ENCODE assay signal across 16 cellular contexts in the genomic region with DNA sequence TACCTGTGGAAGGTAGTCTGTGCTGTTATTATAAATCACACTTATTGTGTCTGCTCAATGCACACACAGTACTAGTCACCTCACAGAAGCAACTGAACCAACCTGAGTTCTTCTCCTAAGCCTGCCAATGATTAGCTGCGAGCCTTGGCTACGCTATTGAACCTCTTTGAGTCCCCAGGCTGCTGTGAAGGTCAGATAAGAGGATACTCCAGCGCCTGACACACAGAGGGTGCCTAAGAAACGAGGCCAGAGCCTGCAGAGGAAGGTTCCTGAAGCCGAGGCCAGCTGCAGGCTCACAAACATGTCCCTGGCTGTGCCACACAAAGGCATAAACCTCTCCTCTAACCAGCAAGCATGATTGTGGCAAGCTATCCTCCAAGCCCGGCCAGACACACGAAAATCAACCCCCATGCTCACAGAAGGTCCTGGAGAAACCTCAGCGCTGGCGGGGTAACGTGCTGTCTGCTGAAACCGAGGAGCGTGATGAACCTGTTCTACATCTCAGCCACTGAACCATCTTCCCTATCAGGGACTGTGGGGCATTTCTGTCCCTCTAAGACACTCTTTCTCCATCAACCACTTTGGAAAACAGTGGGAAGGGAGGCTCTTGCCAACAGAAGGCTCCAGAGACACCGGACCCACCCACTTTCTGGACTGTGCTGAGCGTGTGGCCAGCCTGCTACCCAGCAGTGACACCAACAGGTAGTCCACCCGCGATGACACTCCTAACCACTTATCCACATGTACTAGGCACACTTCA. TPM values are rescaled to one million over a fixed set of nuclear protein-coding genes. Genes with fewer than 3 reads are reported as not detected.
DNase-seq lines count a peak whose midpoint lies in the region; ATAC-seq, FAIRE-seq and TF ChIP-seq lines count a peak whose summit lies in the region.
"Had no signal": no experiment of that assay in that cellular context is flagged by ENCODE, and none has a peak within 500 bp of the region (broad histone marks: within the 10 kb centered on the region; RNA-seq: fewer than 3 reads in every experiment).

No MANE protein-coding gene starts in this region.

- no peak overlapping the region for H3K4me2 ChIP-seq in PC-3 (ENCODE audit: low read length)
- peak overlapping the region; percentile 42 for H3K4me2 ChIP-seq in K562 (ENCODE audit: insufficient read depth, low read length)

- ATAC-seq in PC-3 (no peak), K562 (peak; percentile 79), left ventricle myocardium superior (peak; percentile 72), HG03045 (IDR thresholded peaks at IDR 0.05; ENCODE audit: unreplicated experiment) (no peak), HG02678 (IDR thresholded peaks at IDR 0.05; ENCODE audit: unreplicated experiment) (no peak)
- ATAC-seq: gastrocnemius medialis, left lung, T-cell had no signal

- no peak; a peak in 1 of 4 replicates for TF ChIP-seq RAD21 in K562 (CRISPR knock-in tag; conservative IDR thresholded peaks at IDR 0.05 in 1 of 2, IDR thresholded peaks at IDR 0.05 in 1 of 2)

- H3K36me3 ChIP-seq in PC-3 (ENCODE audit: low read depth, low read length) (peaks cover 32% of the 10 kb centered on the region), K562 (ENCODE audit: control insufficient read depth, insufficient read depth, low read length) (peaks cover 31% of the 10 kb centered on the region; the same call in 2 of the 3 replicates), stomach (peaks cover 0 to 32% (median 28%) of the 10 kb centered on the region in 4 donors)
- H3K36me3 ChIP-seq: gastrocnemius medialis had no signal

- no peak overlapping the region for H3K4me3 ChIP-seq in PC-3 (ENCODE audit: low read length)
- H3K4me3 ChIP-seq in K562 = no peak overlapping the region
- no peak overlapping the region for H3K4me3 ChIP-seq in stomach
- H3K4me3 ChIP-seq: coronary artery, gastrocnemius medialis, left lung had no signal

- H3K27ac ChIP-seq in PC-3 (ENCODE audit: low read length) (peak overlapping the region; percentile 100), K562 (ENCODE audit: extremely low read depth, low read depth, low read length) (no peak overlapping the region), stomach (peak overlapping the region in 1 of 5 donors; percentile 11)
- H3K27ac ChIP-seq: coronary artery, gastrocnemius medialis, left lung had no signal

- no TSS peak for BruUV-seq in PC-3 (replicated peaks; lab: Mats Ljungman, UMichigan)
- BruUV-seq in K562 (replicated peaks; lab: Mats Ljungman, UMichigan) = no TSS peak

- WGBS in K562 (ENCODE audit: insufficient coverage, low coverage, missing lambda C conversion rate) = 26% methylated on average over 16 of the region's 16 CpGs
- WGBS in stomach, 5 donors = 58 to 79% (median 70%) methylated on average over 13 to 16 of the region's 16 CpGs

- H3K9ac ChIP-seq in PC-3 (ENCODE audit: low read length) = 0 out of 2 replicates have a peak overlapping the region, but pooled peaks have one; percentile 19
- H3K9ac ChIP-seq in K562 (ENCODE audit: insufficient read depth in 1 of 2, low read depth in 2 of 2, low read length in 2 of 2) = peak overlapping the region in 1 of 2 experiments; percentile 77; a peak in 1 of 4 replicates

- H3K9me3 ChIP-seq in PC-3 (ENCODE audit: low read length) (no peaks in the 10 kb centered on the region), K562 (replicated peaks; ENCODE audit: control insufficient read depth, insufficient read depth, low read depth, low read length) (no peaks in the 10 kb centered on the region), stomach (no peaks in the 10 kb centered on the region)
- H3K9me3 ChIP-seq: gastrocnemius medialis, left lung had no signal

- TF ChIP-seq CTCF in PC-3 (conservative IDR thresholded peaks at IDR 0.05; ENCODE audit: low read depth, low read length) = peak; percentile 27; the same call in 1 of the 2 replicates
- peak; percentile 11 to 19 (median 15); a peak in 3 of 6 replicates for TF ChIP-seq CTCF in K562 (IDR thresholded peaks at IDR 0.05 in 2 of 3, conservative IDR thresholded peaks at IDR 0.05 in 1 of 3; ENCODE audit: insufficient read depth in 2 of 3, low read depth in 1 of 3, low read length in 3 of 3)
- no peak for TF ChIP-seq CTCF in stomach (IDR thresholded peaks at IDR 0.05)

- intact Hi-C loops in PC-3 (cut with micrococcal nuclease) = no loop called here
- intact Hi-C loops in K562 (cut with micrococcal nuclease) = no loop called here
- intact Hi-C loops in left ventricle myocardium superior (cut with micrococcal nuclease) = no loop called here
- intact Hi-C loops in stomach (cut with DNase I; ENCODE audit: low total_unique reads) = no loop called here

- in situ Hi-C loops in K562 (cut with MboI) = no loop called here

- TF ChIP-seq POLR2A in K562 (conservative IDR thresholded peaks at IDR 0.05) (no peak), stomach (IDR thresholded peaks at IDR 0.05) (no peak)

- no peaks in the 10 kb centered on the region for H3K9me2 ChIP-seq in PC-3 (replicated peaks; ENCODE audit: low read length)

- H3K9me1 ChIP-seq in K562 (ENCODE audit: control insufficient read depth, insufficient read depth, low read length) = peaks cover 18% of the 10 kb centered on the region

- H3K79me2 ChIP-seq in PC-3 (ENCODE audit: low read length) = peaks cover 73% of the 10 kb centered on the region
- no peaks in the 10 kb centered on the region for H3K79me2 ChIP-seq in K562 (ENCODE audit: control insufficient read depth, insufficient read depth, low read length)

- peaks cover 6% of the 10 kb centered on the region for H3F3A ChIP-seq in PC-3 (ENCODE audit: low read length, unreplicated experiment)

- TF ChIP-seq EP300 in K562 (IDR thresholded peaks at IDR 0.05; ENCODE audit: low read length) (no peak), stomach (IDR thresholded peaks at IDR 0.05) (no peak)

- POLR2A ChIA-PET in PC-3 (lab: Charles Lee; ENCODE audit: unreplicated experiment) (no interaction called here), K562 (lab: Yijun Ruan, JAX) (interaction anchor here (1.0 to 1.4 kb wide), 2 partner anchors 10 to 123 kb away, joined by 4 to 5 read pairs; no protein-coding TSS in a partner anchor)

- DNase-seq in PC-3 (no peak), K562 (ENCODE audit: extremely low read depth in 1 of 4, low spot score in 3 of 4) (peak; percentile 52 to 81 (median 65)), left ventricle myocardium superior (no peak), stomach (peak; percentile 33)
- no peak for DNase-seq in activated CD8-positive, alpha-beta memory T cell treated with anti-CD3 and anti-CD28 coated beads, Interleukin-2, amount 50 U/mL, for 4 hours
- DNase-seq: activated CD4-positive, alpha-beta T cell treated with anti-CD3 and anti-CD28 coated beads, Interleukin-2, amount 50 U/mL, for 4 hours; activated naive CD4-positive, alpha-beta T cell treated with anti-CD3 and anti-CD28 coated beads for 36 hours; gastrocnemius medialis; left lung; NCI-H1105 treated with DMSO at 0.1 percent for 48 hours; RPMI8226; stimulated activated CD4-positive, alpha-beta T cell treated with anti-CD3 and anti-CD28 coated beads, Interleukin-2, amount 100 ng/mL, for 48 hours; T-cell had no signal

- H3K4me1 ChIP-seq in PC-3 (ENCODE audit: insufficient read depth, low read length) = peaks cover 36% of the 10 kb centered on the region
- peaks cover 36 to 41% of the 10 kb centered on the region in 2 experiments for H3K4me1 ChIP-seq in K562 (replicated peaks in 1 of 2; ENCODE audit: control insufficient read depth in 2 of 2, insufficient read depth in 2 of 2, low read length in 2 of 2)
- peaks cover 0 to 20% (median 9%) of the 10 kb centered on the region in 4 donors for H3K4me1 ChIP-seq in stomach

- no peaks in the 10 kb centered on the region for H3K27me3 ChIP-seq in PC-3 (ENCODE audit: low read length)
- H3K27me3 ChIP-seq in K562 (ENCODE audit: control insufficient read depth in 2 of 2, insufficient read depth in 2 of 2, low read length in 2 of 2) = no peaks in the 10 kb centered on the region
- H3K27me3 ChIP-seq in stomach = no peaks in the 10 kb centered on the region
- H3K27me3 ChIP-seq: gastrocnemius medialis, left lung had no signal

- H4K20me1 ChIP-seq in PC-3 (ENCODE audit: low read length) (no peaks in the 10 kb centered on the region), K562 (replicated peaks; ENCODE audit: control insufficient read depth, insufficient read depth, low read length) (peaks cover 14% of the 10 kb centered on the region)

- CTCF ChIA-PET in PC-3 (lab: Charles Lee) = no interaction called here
- CTCF ChIA-PET in K562 (lab: Yijun Ruan, JAX; ENCODE audit: low intra/inter-chr PET ratio) = no interaction called here

- no peak overlapping the region for H2AFZ ChIP-seq in PC-3 (ENCODE audit: low read length)
- no peak overlapping the region for H2AFZ ChIP-seq in K562 (ENCODE audit: low read depth, low read length)

- peak; percentile 91 for FAIRE-seq in K562 (lab: Jason Lieb, UNC)

TF ChIP-seq in K562, 482 proteins besides CTCF, POLR2A, EP300 and RAD21 (continues in another document):
- TF ChIP-seq TCF3 (CRISPR knock-in tag; IDR thresholded peaks at IDR 0.05) (peak; percentile 77), RAD51 (IDR thresholded peaks at IDR 0.05; ENCODE audit: borderline replicate concordance, low read depth) (no peak)

RNA-seq across cellular contexts. Expression of a gene that starts 53.2 kb away (rescaled TPM):
- total RNA-seq in PC-3 (2014; rRNA removed) = 24.1 and 30.6 TPM in 2 replicates
- 40.8 and 61.0 TPM in 2 replicates for total RNA-seq in K562 (2011; cell fraction: chromatin; rRNA removed; ENCODE audit: low replicate concordance)
- 32.4 and 33.6 TPM in 2 replicates for total RNA-seq in K562 (2011; cell fraction: nucleolus; rRNA removed)
- 35.0 and 43.8 TPM in 2 replicates for total RNA-seq in K562 (2011; cell fraction: nucleoplasm; rRNA removed)
- 24.5 and 28.0 TPM in 2 replicates for total RNA-seq in K562 (2014; rRNA removed)
- 40.7 and 44.2 TPM in 2 replicates for total RNA-seq in K562 (2014; rRNA removed; fragmentation: Illumina TruSeq; extraction: Trizol)
- 39.3 and 39.5 TPM in 2 replicates for total RNA-seq in K562 (2015; rRNA removed; fragmentation: Illumina TruSeq; extraction: Trizol)
- 31.5 and 32.9 TPM in 2 replicates for total RNA-seq in K562 (2021)
- 30.6 and 37.0 TPM in 2 replicates for polyA plus RNA-seq in K562 (2011; rRNA removed)
- polyA plus RNA-seq in K562 (2011; cell fraction: cytosol; rRNA removed) = 19.0 and 25.4 TPM in 2 replicates
- 16.1 and 21.9 TPM in 2 replicates for polyA plus RNA-seq in K562 (2011; cell fraction: nucleus; rRNA removed)
- 9.9 and 15.1 TPM in 2 replicates for polyA plus RNA-seq in K562 (2012)
- polyA plus RNA-seq in K562 (2014; fragmentation: Illumina TruSeq; extraction: Trizol) = 23.2 and 23.5 TPM in 2 replicates
- 10 to 100 TPM in 1 of 2 experiments, 1 to 10 TPM in 1; 9.1 to 10.6 TPM for polyA plus RNA-seq in K562 (2014; fragmentation: Nextera tagmentation; extraction: Ambion mirVana)
- polyA plus RNA-seq in K562 (2014; rRNA removed) = 18.7 and 22.3 TPM in 2 replicates
- polyA minus RNA-seq in K562 (2011; rRNA and poly(A)+ RNA removed) = 78.5 and 79.6 TPM in 2 replicates
- 19.4 and 29.1 TPM in 2 replicates for polyA minus RNA-seq in K562 (2011; cell fraction: cytosol; rRNA and poly(A)+ RNA removed)
- polyA minus RNA-seq in K562 (2011; cell fraction: nucleus; rRNA and poly(A)+ RNA removed) = 15.5 and 23.4 TPM in 2 replicates
- total RNA-seq in left ventricle myocardium superior = 23.0 TPM
- total RNA-seq in stomach = 10 to 100 TPM in 4 of 5 donors, 1 to 10 TPM in 1; 8.4 to 41.5 (median 15.2) TPM
- 1 to 10 TPM; 3.5 to 7.5 (median 5.2) TPM for polyA plus RNA-seq in stomach

Comparison
In these comparisons a context has a peak if more than half of its experiments do, and no peak if none do; other contexts are left out.
1. ATAC-seq: peak in K562 (single experiment) and left ventricle myocardium superior (single experiment); none in PC-3 (single experiment), HG03045 (single experiment) and HG02678 (single experiment).
2. DNase-seq: peak in K562 (4 of 4) and stomach (single experiment); none in PC-3 (single experiment), left ventricle myocardium superior (single experiment) and activated CD8-positive, alpha-beta memory T cell treated with anti-CD3 and anti-CD28 coated beads, Interleukin-2, amount 50 U/mL, for 4 hours (single experiment).
3. CTCF ChIP-seq: peak in PC-3 (single experiment) and K562 (3 of 3); none in stomach (0 of 7).